In genomic region chr18:22828583-22828982, GRCh38 we compare ENCODE assay signal across 5 cellular contexts.
A peak's percentile ranks its signal among the peaks of the same experiment; 100 is the strongest.
DNase-seq lines count a peak whose midpoint lies in the region; ATAC-seq, FAIRE-seq and TF ChIP-seq lines count a peak whose summit lies in the region.
"Not testable (repeated sequence)": the region's sequence is repeated elsewhere in the genome, so short reads cannot be mapped to it uniquely, and the experiment has no call there.

No MANE protein-coding gene starts in this region.

- peaks cover 21% of the 10 kb centered on the region for H3K4me1 Mint-ChIP-seq in astrocyte (ENCODE audit: low read depth, unreplicated experiment)

- H3K9me3 ChIP-seq in HEK293 (ENCODE audit: control insufficient read depth, insufficient read depth, low read depth, low read length); PC-3 (ENCODE audit: low read length); astrocyte (ENCODE audit: insufficient read depth, low read depth, low read length); mammary epithelial cell (replicated peaks; ENCODE audit: insufficient read depth, low read length); keratinocyte (ENCODE audit: control insufficient read depth, low read depth, low read length): not testable (repeated sequence)

- H3K27ac ChIP-seq in HEK293 (ENCODE audit: extremely low read depth, low read depth, low read length): not testable (repeated sequence)
- H3K27ac ChIP-seq in PC-3 (ENCODE audit: low read length) (peak overlapping the region; percentile 92; the same call in 1 of the 2 replicates), astrocyte (ENCODE audit: low read depth, low read length) (peak overlapping the region; percentile 93), mammary epithelial cell (ENCODE audit: insufficient read depth, low read depth, low read length) (peak overlapping the region; percentile 97), keratinocyte (ENCODE audit: control insufficient read depth, insufficient read depth, low read length) (peak overlapping the region; percentile 96)

- not testable (repeated sequence) for H3K9me2 ChIP-seq in PC-3 (replicated peaks; ENCODE audit: low read length)

- H3K27me3 Mint-ChIP-seq in astrocyte (ENCODE audit: low read depth, unreplicated experiment): not testable (repeated sequence)

- not testable (repeated sequence) for H3K9me1 ChIP-seq in keratinocyte (ENCODE audit: control insufficient read depth, extremely low read depth, insufficient read depth, low read length)

- H3K4me2 ChIP-seq in PC-3 (ENCODE audit: low read length); astrocyte (ENCODE audit: low read length); mammary epithelial cell (ENCODE audit: insufficient read depth, low read depth, low read length); keratinocyte (ENCODE audit: control insufficient read depth, extremely low read depth, insufficient read depth, low read depth, low read length): not testable (repeated sequence)

- not testable (repeated sequence) for H3K4me3 Mint-ChIP-seq in astrocyte (ENCODE audit: unreplicated experiment)

- H4K20me1 ChIP-seq in PC-3 (ENCODE audit: low read length); astrocyte (ENCODE audit: insufficient read depth, low read length); mammary epithelial cell (ENCODE audit: insufficient read depth, low read length); keratinocyte (ENCODE audit: control insufficient read depth, extremely low read depth, insufficient read depth, low read length): not testable (repeated sequence)

- not testable (repeated sequence) for H3K4me1 ChIP-seq in HEK293 (ENCODE audit: control insufficient read depth, insufficient read depth, low read length)
- peaks cover 43% of the 10 kb centered on the region for H3K4me1 ChIP-seq in PC-3 (ENCODE audit: insufficient read depth, low read length)
- H3K4me1 ChIP-seq in astrocyte (ENCODE audit: insufficient read depth, low read length): peaks cover 31% of the 10 kb centered on the region
- peaks cover 59% of the 10 kb centered on the region for H3K4me1 ChIP-seq in mammary epithelial cell (ENCODE audit: insufficient read depth, low read length)
- H3K4me1 ChIP-seq in keratinocyte (ENCODE audit: control insufficient read depth, extremely low read depth, insufficient read depth, low read length): peaks cover 53% of the 10 kb centered on the region

- WGBS in mammary epithelial cell (ENCODE audit: low coverage, missing lambda C conversion rate): 100% methylated on average over 3 of the region's 6 CpGs

- POLR2A ChIA-PET in HEK293 (lab: Yijun Ruan, JAX); PC-3 (lab: Charles Lee; ENCODE audit: unreplicated experiment): not testable (repeated sequence)

- not testable (repeated sequence) for H2AFZ ChIP-seq in PC-3 (ENCODE audit: low read length); astrocyte (ENCODE audit: low read depth, low read length); mammary epithelial cell (ENCODE audit: low read depth, low read length); keratinocyte (ENCODE audit: control insufficient read depth, low read length)

- TF ChIP-seq CTCF in HEK293 (tag by site-specific recombination; IDR thresholded peaks at IDR 0.05); PC-3 (conservative IDR thresholded peaks at IDR 0.05; ENCODE audit: low read depth, low read length); astrocyte (IDR thresholded peaks at IDR 0.05; ENCODE audit: insufficient read depth, low read depth, low read length); mammary epithelial cell (conservative IDR thresholded peaks at IDR 0.05 in 1 of 2, IDR thresholded peaks at IDR 0.05 in 1 of 2; ENCODE audit: extremely low read depth in 1 of 2, insufficient read depth in 1 of 2, low read depth in 1 of 2, low read length in 2 of 2); keratinocyte (optimal IDR thresholded peaks at IDR 0.05 in 1 of 3, IDR thresholded peaks at IDR 0.05 in 1 of 3, conservative IDR thresholded peaks at IDR 0.05 in 1 of 3; ENCODE audit: extremely low read depth in 1 of 3, insufficient read depth in 2 of 3, low read length in 3 of 3): not testable (repeated sequence)

- H3K9me3 Mint-ChIP-seq in astrocyte (ENCODE audit: unreplicated experiment): not testable (repeated sequence)

- not testable (repeated sequence) for H3K27ac Mint-ChIP-seq in astrocyte (ENCODE audit: unreplicated experiment)

- H3K36me3 ChIP-seq in HEK293 (ENCODE audit: control insufficient read depth in 2 of 2, insufficient read depth in 1 of 2, low read length in 2 of 2); PC-3 (ENCODE audit: low read depth, low read length); astrocyte (ENCODE audit: insufficient read depth, low read length); mammary epithelial cell (ENCODE audit: insufficient read depth, low read length); keratinocyte (ENCODE audit: control insufficient read depth in 2 of 2, extremely low read depth in 1 of 2, insufficient read depth in 2 of 2, low read length in 2 of 2): not testable (repeated sequence)

- H3K27me3 ChIP-seq in PC-3 (ENCODE audit: low read length); astrocyte (ENCODE audit: insufficient read depth, low read length); mammary epithelial cell (ENCODE audit: insufficient read depth, low read length); keratinocyte (ENCODE audit: control insufficient read depth, extremely low read depth, insufficient read depth, low read length): not testable (repeated sequence)

- CTCF ChIA-PET in HEK293 (lab: Yijun Ruan, JAX): interaction anchor here (1.0 kb wide), 1 partner anchor 18 kb away, joined by 3 read pairs; no protein-coding TSS in a partner anchor
- CTCF ChIA-PET in PC-3 (lab: Charles Lee); mammary epithelial cell (lab: Charles Lee; ENCODE audit: low non-redundant PET): not testable (repeated sequence)

- not testable (repeated sequence) for H3K36me3 Mint-ChIP-seq in astrocyte (ENCODE audit: low read depth, unreplicated experiment)

- not testable (repeated sequence) for BruUV-seq in PC-3 (replicated peaks; lab: Mats Ljungman, UMichigan); mammary epithelial cell (replicated peaks; lab: Mats Ljungman, UMichigan)

- H3K9ac ChIP-seq in PC-3 (ENCODE audit: low read length); astrocyte (ENCODE audit: low read length); mammary epithelial cell (ENCODE audit: insufficient read depth, low read length); keratinocyte (ENCODE audit: control insufficient read depth, extremely low read depth, insufficient read depth, low read length): not testable (repeated sequence)

- H3F3A ChIP-seq in PC-3 (ENCODE audit: low read length, unreplicated experiment): not testable (repeated sequence)

- H3K4me3 ChIP-seq in HEK293 (ENCODE audit: low read depth, low read length); PC-3 (ENCODE audit: low read length); astrocyte (ENCODE audit: insufficient read depth, low read depth, low read length); mammary epithelial cell (replicated peaks in 1 of 3; ENCODE audit: insufficient read depth in 1 of 3, low read depth in 2 of 3, low read length in 3 of 3); keratinocyte (ENCODE audit: control insufficient read depth in 2 of 3, extremely low read depth in 1 of 3, insufficient read depth in 2 of 3, low read depth in 1 of 3, low read length in 3 of 3): not testable (repeated sequence)

- dilution Hi-C loops in mammary epithelial cell (cut with HindIII; ENCODE audit: low sequenced_read_pairs); keratinocyte (cut with MboI; ENCODE audit: extremely low pct_ligation_motif_present, low sequenced_read_pairs): not testable (repeated sequence)

- not testable (repeated sequence) for H3K79me2 ChIP-seq in PC-3 (ENCODE audit: low read length); astrocyte (ENCODE audit: insufficient read depth, low read length); mammary epithelial cell (ENCODE audit: insufficient read depth, low read length); keratinocyte (ENCODE audit: control insufficient read depth, insufficient read depth, low read length)

- DNase-seq in PC-3; astrocyte (ENCODE audit: low read depth); mammary epithelial cell; keratinocyte (ENCODE audit: low read depth, low spot score): not testable (repeated sequence)

- in situ Hi-C loops in mammary epithelial cell (cut with MboI; ENCODE audit: low sequenced_read_pairs in 2 of 2): loop anchor here in 1 of 2 donors (25.0 kb wide), 1 partner anchor 109 kb away; the partner anchor contains the start of gene RBBP8

- intact Hi-C loops in PC-3 (cut with micrococcal nuclease) (loop anchor here (5.0 kb wide), 1 partner anchor 104 kb away; the partner anchor contains the start of gene RBBP8), mammary epithelial cell (cut with micrococcal nuclease) (loop anchor here (5.0 kb wide), 1 partner anchor 104 kb away; the partner anchor contains the start of gene RBBP8)

- not testable (repeated sequence) for FAIRE-seq in astrocyte (lab: Jason Lieb, UNC); keratinocyte (lab: Jason Lieb, UNC)

- ATAC-seq in PC-3: not testable (repeated sequence)

TF ChIP-seq in HEK293, 187 proteins besides CTCF, POLR2A, EP300 and RAD21 (continues in another document):
- TF ChIP-seq, protein P1, sequence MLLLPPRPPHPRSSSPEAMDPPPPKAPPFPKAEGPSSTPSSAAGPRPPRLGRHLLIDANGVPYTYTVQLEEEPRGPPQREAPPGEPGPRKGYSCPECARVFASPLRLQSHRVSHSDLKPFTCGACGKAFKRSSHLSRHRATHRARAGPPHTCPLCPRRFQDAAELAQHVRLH (tag by site-specific recombination; IDR thresholded peaks at IDR 0.05): peak; percentile 58; the same call in 1 of the 2 replicates
- TF ChIP-seq ZNF146 (tag by site-specific recombination; IDR thresholded peaks at IDR 0.05): peak; percentile 91
